ENCODE assay signal across 9 cellular contexts in genomic region chr10:14586901-14587300, GRCh38.
A peak's percentile ranks its signal among the peaks of the same experiment; 100 is the strongest.
DNase-seq lines count a peak whose midpoint lies in the region; ATAC-seq and TF ChIP-seq lines count a peak whose summit lies in the region.
"Had no signal": no experiment of that assay in that cellular context is flagged by ENCODE, and none has a peak within 500 bp of the region (broad histone marks: within the 10 kb centered on the region; RNA-seq: fewer than 3 reads in every experiment).

No MANE protein-coding gene starts in this region.

- peak overlapping the region; percentile 98 for H3K27ac Mint-ChIP-seq in activated naive CD4-positive, alpha-beta T cell treated with anti-CD3 and anti-CD28 coated beads, Interleukin-2, amount 50 U/mL, for 24 hours
- peak overlapping the region; percentile 81 to 90 for H3K27ac Mint-ChIP-seq in natural killer cell treated with Interleukin-12 subunit alpha and Interleukin-12 subunit beta and Interleukin-15 and Interleukin-18, amount 100 ng/mL, for 72 hours

- peak overlapping the region; percentile 73 for H3K4me2 ChIP-seq in PC-9

- ATAC-seq in natural killer cell treated with Interleukin-12 subunit alpha and Interleukin-12 subunit beta and Interleukin-15 and Interleukin-18, amount 100 ng/mL, for 72 hours, result no peak
- no peak for ATAC-seq in GM19397 (IDR thresholded peaks at IDR 0.05; ENCODE audit: unreplicated experiment)
- no peak for ATAC-seq in HG03025 (IDR thresholded peaks at IDR 0.05; ENCODE audit: low FRiP score, unreplicated experiment)
- ATAC-seq in psoas muscle, result no peak
- ATAC-seq: Right ventricle myocardium inferior had no signal

- no peaks in the 10 kb centered on the region for H3K27me3 ChIP-seq in PC-9 (ENCODE audit: insufficient read depth, low read depth)
- no peaks in the 10 kb centered on the region for H3K27me3 ChIP-seq in psoas muscle (ENCODE audit: insufficient read depth in 3 of 3, low read length in 2 of 3)
- H3K27me3 ChIP-seq: adrenal gland had no signal

- peaks cover 98% of the 10 kb centered on the region for H3K79me2 ChIP-seq in PC-9 (ENCODE audit: low read depth)

- H3K36me3 ChIP-seq in PC-9 (ENCODE audit: low read depth) (peaks cover 48% of the 10 kb centered on the region), psoas muscle (ENCODE audit: insufficient read depth in 1 of 2, low read depth in 1 of 2) (no peaks in the 10 kb centered on the region)
- H3K36me3 ChIP-seq: adrenal gland had no signal

- H3K9me3 ChIP-seq in PC-9 (ENCODE audit: insufficient read depth, low read depth) (no peaks in the 10 kb centered on the region), psoas muscle (no peaks in the 10 kb centered on the region)
- H3K9me3 ChIP-seq: adrenal gland had no signal

- H4K20me1 ChIP-seq in PC-9 (ENCODE audit: insufficient read depth), result no peaks in the 10 kb centered on the region; the same call in 1 of the 2 replicates

- peak; percentile 34 for DNase-seq in DMS53 treated with DMSO at 0.1 percent for 48 hours (lab: John Stamatoyannopoulos, UW; ENCODE audit: unreplicated experiment)
- DNase-seq in PC-9, result peak in 1 of 2 experiments; percentile 36
- DNase-seq in natural killer cell treated with Interleukin-12 subunit alpha and Interleukin-12 subunit beta and Interleukin-15 and Interleukin-18, amount 100 ng/mL, for 72 hours (ENCODE audit: low spot score), result no peak
- no peak for DNase-seq in psoas muscle
- DNase-seq: adrenal gland had no signal

- peaks cover 7% of the 10 kb centered on the region for H3K36me3 Mint-ChIP-seq in activated naive CD4-positive, alpha-beta T cell treated with anti-CD3 and anti-CD28 coated beads, Interleukin-2, amount 50 U/mL, for 24 hours
- H3K36me3 Mint-ChIP-seq in natural killer cell treated with Interleukin-12 subunit alpha and Interleukin-12 subunit beta and Interleukin-15 and Interleukin-18, amount 100 ng/mL, for 72 hours, result no peaks in the 10 kb centered on the region

- H3K27ac ChIP-seq in PC-9 (peak overlapping the region; percentile 97), psoas muscle (no peak overlapping the region)

- no peak overlapping the region for H2AFZ ChIP-seq in PC-9

- no peaks in the 10 kb centered on the region for H3K9me2 ChIP-seq in PC-9 (ENCODE audit: insufficient read depth)

- H3K4me3 Mint-ChIP-seq in activated naive CD4-positive, alpha-beta T cell treated with anti-CD3 and anti-CD28 coated beads, Interleukin-2, amount 50 U/mL, for 24 hours, result peak overlapping the region; percentile 76
- H3K4me3 Mint-ChIP-seq in natural killer cell treated with Interleukin-12 subunit alpha and Interleukin-12 subunit beta and Interleukin-15 and Interleukin-18, amount 100 ng/mL, for 72 hours, result peak overlapping the region; percentile 69

- H3F3A ChIP-seq in PC-9 (ENCODE audit: insufficient read depth, low read depth), result peaks cover 69% of the 10 kb centered on the region

- intact Hi-C loops in PC-9 (cut with micrococcal nuclease; ENCODE audit: unreplicated experiment), result loop anchor here (5.0 kb wide), 1 partner anchor 35 kb away; no protein-coding TSS in a partner anchor
- intact Hi-C loops in psoas muscle (cut with DNase I), result no loop called here

- H3K4me3 ChIP-seq in PC-9 (no peak overlapping the region), psoas muscle (no peak overlapping the region)
- H3K4me3 ChIP-seq: adrenal gland had no signal

- peaks cover 99% of the 10 kb centered on the region for H3K4me1 Mint-ChIP-seq in activated naive CD4-positive, alpha-beta T cell treated with anti-CD3 and anti-CD28 coated beads, Interleukin-2, amount 50 U/mL, for 24 hours
- H3K4me1 Mint-ChIP-seq in natural killer cell treated with Interleukin-12 subunit alpha and Interleukin-12 subunit beta and Interleukin-15 and Interleukin-18, amount 100 ng/mL, for 72 hours (ENCODE audit: low read depth in 2 of 2), result peaks cover 67 to 87% of the 10 kb centered on the region in 2 donors

- POLR2A ChIA-PET in PC-9 (lab: Charles Lee; ENCODE audit: unreplicated experiment), result no interaction called here

- H3K27me3 Mint-ChIP-seq in activated naive CD4-positive, alpha-beta T cell treated with anti-CD3 and anti-CD28 coated beads, Interleukin-2, amount 50 U/mL, for 24 hours, result no peaks in the 10 kb centered on the region
- no peaks in the 10 kb centered on the region for H3K27me3 Mint-ChIP-seq in natural killer cell treated with Interleukin-12 subunit alpha and Interleukin-12 subunit beta and Interleukin-15 and Interleukin-18, amount 100 ng/mL, for 72 hours

- WGBS in psoas muscle, 3 donors, result 94 to 95% (median 95%) methylated on average over 6 of the region's 6 CpGs

- no TSS peak for BruUV-seq in PC-9 (replicated peaks; lab: Mats Ljungman, UMichigan)

- TF ChIP-seq CTCF in PC-9 (conservative IDR thresholded peaks at IDR 0.05), result no peak
- no peak for TF ChIP-seq CTCF in psoas muscle (IDR thresholded peaks at IDR 0.05)

- H3K9me3 Mint-ChIP-seq in activated naive CD4-positive, alpha-beta T cell treated with anti-CD3 and anti-CD28 coated beads, Interleukin-2, amount 50 U/mL, for 24 hours, result no peaks in the 10 kb centered on the region
- H3K9me3 Mint-ChIP-seq in natural killer cell treated with Interleukin-12 subunit alpha and Interleukin-12 subunit beta and Interleukin-15 and Interleukin-18, amount 100 ng/mL, for 72 hours, result no peaks in the 10 kb centered on the region

- H3K4me1 ChIP-seq in PC-9 (replicated peaks; ENCODE audit: insufficient read depth), result peaks cover 72% of the 10 kb centered on the region
- no peaks in the 10 kb centered on the region for H3K4me1 ChIP-seq in psoas muscle

- CTCF ChIA-PET in PC-9 (lab: Charles Lee), result no interaction called here
